In genomic region chr3:42750834-42751233, GRCh38 we compare ENCODE assay signal across 25 cellular contexts. TPM values are rescaled to one million over a fixed set of nuclear protein-coding genes. Genes with fewer than 3 reads are reported as not detected.
"Had no signal": no experiment of that assay in that cellular context is flagged by ENCODE, and none has a peak within 500 bp of the region (broad histone marks: within the 10 kb centered on the region; RNA-seq: fewer than 3 reads in every experiment).

No MANE protein-coding gene starts in this region.

- H3K9me3 ChIP-seq: esophagus muscularis mucosa, heart right ventricle, left ventricle myocardium inferior, right lobe of liver, testis, uterus had no signal

- ATAC-seq: activated naive CD8-positive, alpha-beta T cell treated with anti-CD3 and anti-CD28 coated beads, Interleukin-2, amount 50 U/mL, for 24 hours had no signal

- H3K27ac Mint-ChIP-seq: activated naive CD4-positive, alpha-beta T cell treated with anti-CD3 and anti-CD28 coated beads, Interleukin-2, amount 50 U/mL, for 24 hours; activated naive CD8-positive, alpha-beta T cell treated with anti-CD3 and anti-CD28 coated beads, Interleukin-2, amount 50 U/mL, for 24 hours; nephron had no signal

- H3K27me3 ChIP-seq: esophagus muscularis mucosa, foreskin keratinocyte, heart right ventricle, right lobe of liver, testis, uterus had no signal

- H3K4me3 Mint-ChIP-seq: activated naive CD4-positive, alpha-beta T cell treated with anti-CD3 and anti-CD28 coated beads, Interleukin-2, amount 50 U/mL, for 24 hours; activated naive CD8-positive, alpha-beta T cell treated with anti-CD3 and anti-CD28 coated beads, Interleukin-2, amount 50 U/mL, for 24 hours; dendritic cell treated with granulocyte-macrophage colony-stimulating factor and Interleukin-4, amounts not matched to agents 40 ng/mL and 50 ng/mL, for 4 days; nephron; type B pancreatic cell had no signal

- H3K27me3 Mint-ChIP-seq: activated naive CD4-positive, alpha-beta T cell treated with anti-CD3 and anti-CD28 coated beads, Interleukin-2, amount 50 U/mL, for 24 hours; activated naive CD8-positive, alpha-beta T cell treated with anti-CD3 and anti-CD28 coated beads, Interleukin-2, amount 50 U/mL, for 24 hours; dendritic cell treated with granulocyte-macrophage colony-stimulating factor and Interleukin-4, amounts not matched to agents 40 ng/mL and 50 ng/mL, for 4 days; type B pancreatic cell had no signal

- H3K9me3 Mint-ChIP-seq: activated naive CD4-positive, alpha-beta T cell treated with anti-CD3 and anti-CD28 coated beads, Interleukin-2, amount 50 U/mL, for 24 hours; activated naive CD8-positive, alpha-beta T cell treated with anti-CD3 and anti-CD28 coated beads, Interleukin-2, amount 50 U/mL, for 24 hours; dendritic cell treated with granulocyte-macrophage colony-stimulating factor and Interleukin-4, amounts not matched to agents 40 ng/mL and 50 ng/mL, for 4 days; nephron; type B pancreatic cell had no signal

- H3K36me3 Mint-ChIP-seq: activated naive CD4-positive, alpha-beta T cell treated with anti-CD3 and anti-CD28 coated beads, Interleukin-2, amount 50 U/mL, for 24 hours; type B pancreatic cell had no signal

- H3K36me3 ChIP-seq: heart right ventricle, left ventricle myocardium inferior, right lobe of liver, uterus had no signal

- H3K4me3 ChIP-seq: esophagus muscularis mucosa, heart right ventricle, left ventricle myocardium inferior, lung, right lobe of liver, skin epidermis, testis, uterus had no signal

- H3K27ac ChIP-seq: foreskin keratinocyte, heart right ventricle, left ventricle myocardium inferior, right lobe of liver, testis, uterus, VCaP had no signal

- H3K4me1 ChIP-seq: foreskin keratinocyte had no signal

- DNase-seq: activated CD4-positive, alpha-beta T cell treated with anti-CD3 and anti-CD28 coated beads for 4 hours; activated CD4-positive, alpha-beta T cell treated with anti-CD3 and anti-CD28 coated beads, Interleukin-2, amount 50 U/mL, for 4 hours; activated naive CD8-positive, alpha-beta T cell treated with anti-CD3 and anti-CD28 coated beads, Interleukin-2, amount 50 U/mL, for 24 hours; activated T-cell treated with anti-CD3 and anti-CD28 coated beads for 4 hours; central memory CD4-positive, alpha-beta T cell; foreskin keratinocyte; heart right ventricle; kidney glomerular epithelial cell; left ventricle myocardium inferior; mesendoderm; stimulated activated CD4-positive, alpha-beta T cell treated with anti-CD3 and anti-CD28 coated beads, Interleukin-4, amount 100 ng/mL, for 24 hours; stimulated activated naive CD4-positive, alpha-beta T cell; testis had no signal

RNA-seq across cellular contexts. Expression of gene HHATL, which starts 48.2 kb away (rescaled TPM):
- total RNA-seq: foreskin keratinocyte; osteoblast; T-helper 1 cell treated with Interleukin-12 subunit alpha and Interleukin-12 subunit beta and Interleukin-4 antibody, amounts not matched to agents 30 ng/mL and 1 ng/mL, for 36 hours had no signal

RNA-seq across cellular contexts. Expression of gene ACKR2, which starts 58.4 kb away (rescaled TPM):
- total RNA-seq: osteoblast had no signal
